ENCODE assay signal across 13 cellular contexts in genomic region chr20:45918779-45919535, GRCh38. TPM values are rescaled to one million over a fixed set of nuclear protein-coding genes. Genes with fewer than 3 reads are reported as not detected.
DNase-seq lines count a peak whose midpoint lies in the region; ATAC-seq and TF ChIP-seq lines count a peak whose summit lies in the region.
"Had no signal": no experiment of that assay in that cellular context is flagged by ENCODE, and none has a peak within 500 bp of the region (broad histone marks: within the 10 kb centered on the region; RNA-seq: fewer than 3 reads in every experiment).

No MANE protein-coding gene starts in this region.

- no peaks in the 10 kb centered on the region for H3K27me3 ChIP-seq in transverse colon

- H3K27me3 Mint-ChIP-seq in osteocyte (ENCODE audit: unreplicated experiment): no peaks in the 10 kb centered on the region

- no peaks in the 10 kb centered on the region for H3K36me3 Mint-ChIP-seq in osteocyte (ENCODE audit: unreplicated experiment)
- H3K36me3 Mint-ChIP-seq: stimulated activated effector memory CD8-positive, alpha-beta T cell treated with anti-CD3 and anti-CD28 coated beads, Interleukin-12 subunit alpha, Interleukin-12 subunit beta, amount 100 ng/mL, for 72 hours had no signal

- DNase-seq in cardiac fibroblast (ENCODE audit: low read depth in 2 of 2) (peak; percentile 27 to 48), fibroblast of villous mesenchyme (ENCODE audit: low read depth) (peak; percentile 61), osteocyte (ENCODE audit: extremely low spot score, unreplicated experiment) (no peak), transverse colon (no peak), omental fat pad (ENCODE audit: low spot score) (no peak), NCI-H2081 (lab: John Stamatoyannopoulos, UW) (no peak)
- DNase-seq in activated CD8-positive, alpha-beta memory T cell treated with anti-CD3 and anti-CD28 coated beads, Interleukin-2, amount 50 U/mL, for 48 hours: no peak
- DNase-seq: activated CD4-positive, CD25-positive, alpha-beta regulatory T cell treated with anti-CD3 and anti-CD28 coated beads, Interleukin-2, amount 50 U/mL, for 72 hours; activated T-cell treated with anti-CD3 and anti-CD28 coated beads for 4 hours; DND-41; NCI-H2171 treated with DMSO at 0.1 percent for 48 hours had no signal

- TF ChIP-seq EP300 in transverse colon (IDR thresholded peaks at IDR 0.05; ENCODE audit: low read depth): no peak

- peaks cover 53% of the 10 kb centered on the region for H3K4me1 Mint-ChIP-seq in osteocyte (ENCODE audit: unreplicated experiment)

- no peak for TF ChIP-seq POLR2A in transverse colon (IDR thresholded peaks at IDR 0.05)

- H3K27ac Mint-ChIP-seq in osteocyte (ENCODE audit: unreplicated experiment): peak overlapping the region; percentile 85
- H3K27ac Mint-ChIP-seq: stimulated activated effector memory CD8-positive, alpha-beta T cell treated with anti-CD3 and anti-CD28 coated beads, Interleukin-12 subunit alpha, Interleukin-12 subunit beta, amount 100 ng/mL, for 72 hours had no signal

- peaks cover 0 to 54% (median 16%) of the 10 kb centered on the region in 4 donors for H3K4me1 ChIP-seq in transverse colon

- H3K4me3 Mint-ChIP-seq in osteocyte (ENCODE audit: unreplicated experiment): no peak overlapping the region
- H3K4me3 Mint-ChIP-seq: stimulated activated effector memory CD8-positive, alpha-beta T cell treated with anti-CD3 and anti-CD28 coated beads, Interleukin-12 subunit alpha, Interleukin-12 subunit beta, amount 100 ng/mL, for 72 hours had no signal

- H3K9me3 ChIP-seq in transverse colon: no peaks in the 10 kb centered on the region

- in situ Hi-C loops in transverse colon (cut with MboI; ENCODE audit: low pct_ligation_motif_present in 1 of 4, low pct_unique_long_range_greater_than_20kb in 1 of 4, low sequenced_read_pairs in 3 of 4): no loop called here

- H3K36me3 ChIP-seq in transverse colon: no peaks in the 10 kb centered on the region

- TF ChIP-seq CTCF in cardiac fibroblast (IDR thresholded peaks at IDR 0.05; ENCODE audit: low read depth, low read length): no peak
- no peak for TF ChIP-seq CTCF in fibroblast of villous mesenchyme (IDR thresholded peaks at IDR 0.05; ENCODE audit: insufficient read depth, low read depth, low read length)
- no peak for TF ChIP-seq CTCF in osteocyte (IDR thresholded peaks at IDR 0.05)
- TF ChIP-seq CTCF in transverse colon (IDR thresholded peaks at IDR 0.05): no peak
- TF ChIP-seq CTCF in omental fat pad (IDR thresholded peaks at IDR 0.05): no peak

- ATAC-seq in omental fat pad (ENCODE audit: low FRiP score) (no peak), GM18858 (IDR thresholded peaks at IDR 0.05; ENCODE audit: unreplicated experiment) (no peak)
- ATAC-seq: stimulated activated effector memory CD8-positive, alpha-beta T cell treated with anti-CD3 and anti-CD28 coated beads, Interleukin-12 subunit alpha, Interleukin-12 subunit beta, amount 100 ng/mL, for 72 hours had no signal

- H3K27ac ChIP-seq in transverse colon: peak overlapping the region; percentile 61 to 78 (median 68)

- H3K4me3 ChIP-seq in cardiac fibroblast (replicated peaks in 1 of 2; ENCODE audit: low read depth in 2 of 2, low read length in 2 of 2): no peak overlapping the region
- no peak overlapping the region for H3K4me3 ChIP-seq in fibroblast of villous mesenchyme (ENCODE audit: low read depth, low read length)
- no peak overlapping the region for H3K4me3 ChIP-seq in transverse colon

- intact Hi-C loops in transverse colon (cut with DNase I; ENCODE audit: low total_unique reads): no loop called here

- 78 to 97% methylated on average over 5 to 12 of the region's 12 CpGs for WGBS in transverse colon (ENCODE audit: low coverage in 1 of 2), 2 donors

- H3K9me3 Mint-ChIP-seq in osteocyte (ENCODE audit: unreplicated experiment): no peaks in the 10 kb centered on the region
- H3K9me3 Mint-ChIP-seq: stimulated activated effector memory CD8-positive, alpha-beta T cell treated with anti-CD3 and anti-CD28 coated beads, Interleukin-12 subunit alpha, Interleukin-12 subunit beta, amount 100 ng/mL, for 72 hours had no signal

RNA-seq across cellular contexts. Expression of gene PLTP, which starts 7.0 kb away (rescaled TPM):
- 10.4 and 14.8 TPM in 2 replicates for total RNA-seq in fibroblast of villous mesenchyme
- total RNA-seq in osteocyte: 195 and 211 TPM in 2 replicates
- total RNA-seq in transverse colon: 10 to 100 TPM; 17.7 to 79.9 (median 59.9) TPM
- 1,000 to 10,000 TPM in 1 of 4 donors, 100 to 1,000 TPM in 3; 215 to 1,101 (median 301) TPM for total RNA-seq in omental fat pad

RNA-seq across cellular contexts. Expression of gene PCIF1, which starts 15.5 kb away (rescaled TPM):
- total RNA-seq in fibroblast of villous mesenchyme (9.1 and 15.8 TPM in 2 replicates), osteocyte (34.6 and 42.1 TPM in 2 replicates), transverse colon (10 to 100 TPM; 23.5 to 52.0 (median 32.0) TPM), omental fat pad (10 to 100 TPM; 18.8 to 36.9 (median 25.8) TPM)

RNA-seq across cellular contexts. Expression of gene CTSA, which starts 27.8 kb away (rescaled TPM):
- total RNA-seq in fibroblast of villous mesenchyme: 60.9 and 61.3 TPM in 2 replicates
- total RNA-seq in osteocyte: 310 and 318 TPM in 2 replicates
- 100 to 1,000 TPM; 197 to 971 (median 466) TPM for total RNA-seq in transverse colon
- total RNA-seq in omental fat pad: 100 to 1,000 TPM in 1 of 4 donors, 10 to 100 TPM in 3; 79.2 to 148 (median 85.9) TPM

RNA-seq across cellular contexts. Expression of gene NEURL2, which starts 27.9 kb away (rescaled TPM):
- total RNA-seq in fibroblast of villous mesenchyme (3.9 and 5.2 TPM in 2 replicates), osteocyte (7.3 and 7.4 TPM in 2 replicates), transverse colon (10 to 100 TPM; 14.7 to 30.4 (median 18.1) TPM), omental fat pad (10 to 100 TPM in 3 of 4 donors, 1 to 10 TPM in 1; 8.5 to 32.0 (median 11.6) TPM)

RNA-seq across cellular contexts. Expression of gene SPATA25, which starts 31.5 kb away (rescaled TPM):
- 0.43 and 1.3 TPM in 2 replicates for total RNA-seq in fibroblast of villous mesenchyme
- total RNA-seq in osteocyte: 2.9 TPM in 2 replicates
- total RNA-seq in transverse colon: 100 to 1,000 TPM in 1 of 4 donors, 1 to 10 TPM in 3; 3.7 to 103 (median 6.0) TPM
- 10 to 100 TPM in 1 of 4 donors, 1 to 10 TPM in 3; 1.8 to 27.0 (median 3.6) TPM for total RNA-seq in omental fat pad

Comparison
In these comparisons a context has a peak if more than half of its experiments do, and no peak if none do; other contexts are left out.
1. DNase-seq: peak in cardiac fibroblast (2 of 2) and fibroblast of villous mesenchyme (single experiment); none in osteocyte (single experiment), transverse colon (single experiment), omental fat pad (single experiment), activated CD8-positive, alpha-beta memory T cell treated with anti-CD3 and anti-CD28 coated beads, Interleukin-2, amount 50 U/mL, for 48 hours (single experiment) and NCI-H2081 (0 of 2).